Comparison of ENCODE assay signal across 21 cellular contexts in the genomic region with DNA sequence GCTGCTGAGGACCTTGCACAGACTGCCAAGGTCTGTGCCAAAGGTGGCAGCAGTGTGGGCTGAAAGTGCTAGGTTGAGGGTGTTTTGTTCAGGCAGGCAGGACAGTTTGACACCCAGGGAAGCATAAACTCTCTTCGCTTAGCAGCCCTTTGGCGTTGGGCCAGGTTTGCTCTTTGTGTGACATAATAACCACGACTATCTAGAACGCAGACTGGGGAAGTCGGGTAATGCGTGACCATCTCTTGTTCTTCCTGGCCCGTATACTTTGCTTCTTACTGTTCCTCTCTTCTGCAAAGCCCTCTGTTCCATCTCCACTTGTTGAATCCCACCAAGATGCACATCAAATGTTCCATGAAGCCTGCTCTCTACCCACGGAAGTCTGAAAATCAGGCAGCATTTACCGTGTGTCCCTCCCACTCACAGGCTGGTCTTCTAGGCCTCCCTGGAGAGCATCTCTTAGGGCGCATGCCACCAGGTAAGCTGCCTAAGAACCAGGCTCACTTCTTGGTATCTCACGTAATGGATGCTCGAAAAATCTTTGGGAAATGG.
DNase-seq lines count a peak whose midpoint lies in the region; ATAC-seq, FAIRE-seq and TF ChIP-seq lines count a peak whose summit lies in the region.
"Had no signal": no experiment of that assay in that cellular context is flagged by ENCODE, and none has a peak within 500 bp of the region (broad histone marks: within the 10 kb centered on the region; RNA-seq: fewer than 3 reads in every experiment).

No MANE protein-coding gene starts in this region.

- peaks cover 6% of the 10 kb centered on the region for H3K4me1 ChIP-seq in neural progenitor cell

- no peak overlapping the region for H3K27ac ChIP-seq in neural progenitor cell
- H3K27ac ChIP-seq: right lobe of liver, thoracic aorta had no signal

- FAIRE-seq in HTR-8/SVneo (lab: Jason Lieb, UNC) = peak; percentile 42
- FAIRE-seq: colon, endometrium had no signal

- no peak overlapping the region for H2AFZ ChIP-seq in neural progenitor cell (replicated peaks)

- H3K27ac Mint-ChIP-seq in neural progenitor cell = peak overlapping the region; percentile 27
- H3K27ac Mint-ChIP-seq: activated naive CD4-positive, alpha-beta T cell treated with anti-CD3 and anti-CD28 coated beads, Interleukin-2, amount 50 U/mL, for 72 hours; CD14-positive monocyte; stimulated activated naive B cell treated with anti-CD40 and anti-IgM and Interleukin-4, amounts not matched to agents 10 μg/mL and 1 μg/mL and 100 μg/mL, for 72 hours had no signal

- no peak overlapping the region for H3K4me2 ChIP-seq in neural progenitor cell

- H4K20me1 ChIP-seq in neural progenitor cell (ENCODE audit: low read depth) = no peaks in the 10 kb centered on the region

- ATAC-seq in GM18861 (IDR thresholded peaks at IDR 0.05; ENCODE audit: unreplicated experiment) = no peak
- ATAC-seq: activated naive CD4-positive, alpha-beta T cell treated with anti-CD3 and anti-CD28 coated beads, Interleukin-2, amount 50 U/mL, for 72 hours; right lobe of liver; SK-N-SH treated with all-trans-retinoic acid at 6 μM for 48 hours; stimulated activated naive B cell treated with anti-CD40 and anti-IgM and Interleukin-4, amounts not matched to agents 10 μg/mL and 1 μg/mL and 100 μg/mL, for 72 hours had no signal

- H3K9me3 ChIP-seq in neural progenitor cell (ENCODE audit: low read depth) = no peaks in the 10 kb centered on the region
- H3K9me3 ChIP-seq: right lobe of liver, thoracic aorta had no signal

- H3K4me3 ChIP-seq in neural progenitor cell = no peak overlapping the region
- H3K4me3 ChIP-seq: lung, right lobe of liver, thoracic aorta had no signal

- TF ChIP-seq CTCF in neural progenitor cell (IDR thresholded peaks at IDR 0.05) = no peak

- peaks cover 19% of the 10 kb centered on the region for H3K27me3 Mint-ChIP-seq in neural progenitor cell (ENCODE audit: insufficient read depth, low read depth)

- no peaks in the 10 kb centered on the region for H3K36me3 ChIP-seq in neural progenitor cell
- H3K36me3 ChIP-seq: right lobe of liver, thoracic aorta had no signal

- no peak overlapping the region for H3K4me3 Mint-ChIP-seq in neural progenitor cell
- H3K4me3 Mint-ChIP-seq: CD14-positive monocyte; stimulated activated naive B cell treated with anti-CD40 and anti-IgM and Interleukin-4, amounts not matched to agents 10 μg/mL and 1 μg/mL and 100 μg/mL, for 72 hours had no signal

- peaks cover 33% of the 10 kb centered on the region for H3K4me1 Mint-ChIP-seq in neural progenitor cell
- H3K4me1 Mint-ChIP-seq: CD14-positive monocyte; stimulated activated naive B cell treated with anti-CD40 and anti-IgM and Interleukin-4, amounts not matched to agents 10 μg/mL and 1 μg/mL and 100 μg/mL, for 72 hours had no signal

- H3K79me2 ChIP-seq in neural progenitor cell (ENCODE audit: low read depth) = no peaks in the 10 kb centered on the region

- no peaks in the 10 kb centered on the region for H3K36me3 Mint-ChIP-seq in neural progenitor cell
- H3K36me3 Mint-ChIP-seq: activated naive CD4-positive, alpha-beta T cell treated with anti-CD3 and anti-CD28 coated beads, Interleukin-2, amount 50 U/mL, for 72 hours; CD14-positive monocyte; stimulated activated naive B cell treated with anti-CD40 and anti-IgM and Interleukin-4, amounts not matched to agents 10 μg/mL and 1 μg/mL and 100 μg/mL, for 72 hours had no signal

- H3K27me3 ChIP-seq in neural progenitor cell = no peaks in the 10 kb centered on the region
- H3K27me3 ChIP-seq: right lobe of liver had no signal

- H3F3A ChIP-seq in neural progenitor cell (ENCODE audit: low read depth) = no peaks in the 10 kb centered on the region

- DNase-seq in NCI-H2029 (lab: John Stamatoyannopoulos, UW) (peak; percentile 6), NCI-H2029 treated with DMSO at 0.1 percent for 48 hours (lab: John Stamatoyannopoulos, UW) (no peak), HTR-8/SVneo (ENCODE audit: insufficient read length, low spot score) (no peak), NCI-H748 treated with DMSO at 0.1 percent for 48 hours (lab: John Stamatoyannopoulos, UW) (peak; percentile 23), neural progenitor cell (ENCODE audit: low spot score) (no peak), UCSD-AML1 (lab: John Stamatoyannopoulos, UW; ENCODE audit: unreplicated experiment) (no peak)
- DNase-seq in stimulated activated CD4-positive, alpha-beta T cell treated with anti-CD3 and anti-CD28 coated beads, Interleukin-2, amount 100 ng/mL, for 48 hours = no peak
- DNase-seq: activated T-cell treated with anti-CD3 and anti-CD28 coated beads, Interleukin-2, amount 50 U/mL, for 48 hours; head of caudate nucleus; NCI-H1694 treated with DMSO at 0.1 percent for 48 hours; NCI-H526 treated with DMSO at 0.1 percent for 48 hours; stimulated activated naive B cell treated with anti-CD40 and anti-IgM and Interleukin-4, amounts not matched to agents 10 μg/mL and 1 μg/mL and 100 μg/mL, for 72 hours had no signal

- H3K9ac ChIP-seq in neural progenitor cell = no peak overlapping the region

- H3K9me3 Mint-ChIP-seq in neural progenitor cell = no peaks in the 10 kb centered on the region
- H3K9me3 Mint-ChIP-seq: activated naive CD4-positive, alpha-beta T cell treated with anti-CD3 and anti-CD28 coated beads, Interleukin-2, amount 50 U/mL, for 72 hours; CD14-positive monocyte; stimulated activated naive B cell treated with anti-CD40 and anti-IgM and Interleukin-4, amounts not matched to agents 10 μg/mL and 1 μg/mL and 100 μg/mL, for 72 hours had no signal

Comparison
In these comparisons a context has a peak if more than half of its experiments do, and no peak if none do; other contexts are left out.
1. DNase-seq: peak in NCI-H2029 (single experiment) and NCI-H748 treated with DMSO at 0.1 percent for 48 hours (single experiment); none in NCI-H2029 treated with DMSO at 0.1 percent for 48 hours (single experiment), HTR-8/SVneo (single experiment), neural progenitor cell (single experiment), UCSD-AML1 (single experiment) and stimulated activated CD4-positive, alpha-beta T cell treated with anti-CD3 and anti-CD28 coated beads, Interleukin-2, amount 100 ng/mL, for 48 hours (0 of 2).